In genomic region chr9:111038336-111039202, GRCh38 we compare ENCODE assay signal across 8 cellular contexts. TPM values are rescaled to one million over a fixed set of nuclear protein-coding genes. Genes with fewer than 3 reads are reported as not detected.
DNase-seq lines count a peak whose midpoint lies in the region; ATAC-seq and TF ChIP-seq lines count a peak whose summit lies in the region.

LPAR1 (minus strand) TSS chr9:111038470; CDS start chr9:110972117, 66,353 bp downstream.

- no peak for TF ChIP-seq CTCF in spleen (IDR thresholded peaks at IDR 0.05 in 8 of 11, conservative IDR thresholded peaks at IDR 0.05 in 3 of 11)

- no peaks in the 10 kb centered on the region for H3K36me3 ChIP-seq in spleen

- no peak for TF ChIP-seq POLR2A in spleen (IDR thresholded peaks at IDR 0.05)

- no peak for DNase-seq in activated CD4-positive, alpha-beta T cell treated with anti-CD3 and anti-CD28 coated beads, Interleukin-2, amount 10 ng/mL, durations not matched to agents 24 days and 14 days
- no peak for DNase-seq in activated CD4-positive, alpha-beta T cell treated with anti-CD3 and anti-CD28 coated beads for 36 hours
- DNase-seq in M059J (ENCODE audit: low read depth), result peak; percentile 58
- DNase-seq in cerebellum (ENCODE audit: low spot score), result no peak
- DNase-seq in spleen, result peak; percentile 77
- no peak for DNase-seq in cortex of kidney (lab: John Stamatoyannopoulos, UW)

- no peaks in the 10 kb centered on the region for H3K9me3 Mint-ChIP-seq in activated CD4-positive, alpha-beta T cell treated with anti-CD3 and anti-CD28 coated beads, Interleukin-2, amount 10 ng/mL, durations not matched to agents 24 days and 14 days
- no peaks in the 10 kb centered on the region for H3K9me3 Mint-ChIP-seq in activated CD4-positive, alpha-beta T cell treated with anti-CD3 and anti-CD28 coated beads for 36 hours (ENCODE audit: low read depth)

- peak within 1 kb of the TSS; percentile 66 for H3K4me3 Mint-ChIP-seq in activated CD4-positive, alpha-beta T cell treated with anti-CD3 and anti-CD28 coated beads, Interleukin-2, amount 10 ng/mL, durations not matched to agents 24 days and 14 days
- no peak within 1 kb of the TSS for H3K4me3 Mint-ChIP-seq in activated CD4-positive, alpha-beta T cell treated with anti-CD3 and anti-CD28 coated beads for 36 hours

- intact Hi-C loops in activated CD4-positive, alpha-beta T cell treated with anti-CD3 and anti-CD28 coated beads, Interleukin-2, amount 10 ng/mL, durations not matched to agents 24 days and 14 days (cut with micrococcal nuclease), result no loop called here
- intact Hi-C loops in activated CD4-positive, alpha-beta T cell treated with anti-CD3 and anti-CD28 coated beads for 36 hours (cut with DNase I, micrococcal nuclease), result loop anchor here in 1 of 2 experiments (5.0 kb wide), 1 partner anchor 259 kb away; no protein-coding TSS in a partner anchor
- intact Hi-C loops in spleen (cut with DNase I; ENCODE audit: low total_unique reads), result no loop called here

- no peak within 1 kb of the TSS for H3K27ac Mint-ChIP-seq in activated CD4-positive, alpha-beta T cell treated with anti-CD3 and anti-CD28 coated beads, Interleukin-2, amount 10 ng/mL, durations not matched to agents 24 days and 14 days
- H3K27ac Mint-ChIP-seq in activated CD4-positive, alpha-beta T cell treated with anti-CD3 and anti-CD28 coated beads for 36 hours, result no peak within 1 kb of the TSS

- no peaks in the 10 kb centered on the region for H3K27me3 ChIP-seq in layer of hippocampus (ENCODE audit: control insufficient read depth, insufficient read depth, low read length)
- peaks cover 0 to 69% (median 41%) of the 10 kb centered on the region in 7 donors for H3K27me3 ChIP-seq in spleen (replicated peaks in 1 of 7)

- peak within 1 kb of the TSS; percentile 88 for H3K27ac ChIP-seq in layer of hippocampus (ENCODE audit: low read depth, low read length)
- H3K27ac ChIP-seq in spleen, result peak within 1 kb of the TSS in 7 of 8 donors; percentile 77 to 88 (median 84)

- peak within 1 kb of the TSS; percentile 18 to 69 (median 40) for H3K4me3 ChIP-seq in spleen

- peaks cover 47% of the 10 kb centered on the region for H3K27me3 Mint-ChIP-seq in activated CD4-positive, alpha-beta T cell treated with anti-CD3 and anti-CD28 coated beads, Interleukin-2, amount 10 ng/mL, durations not matched to agents 24 days and 14 days
- H3K27me3 Mint-ChIP-seq in activated CD4-positive, alpha-beta T cell treated with anti-CD3 and anti-CD28 coated beads for 36 hours, result peaks cover 36% of the 10 kb centered on the region

- WGBS in spleen, 5 donors, result 1 to 3% (median 2%) methylated on average over 41 to 71 of the region's 71 CpGs

- H3K9me3 ChIP-seq in spleen, result no peaks in the 10 kb centered on the region

- CTCF ChIA-PET in activated CD4-positive, alpha-beta T cell treated with anti-CD3 and anti-CD28 coated beads for 36 hours (lab: Charles Lee), result no interaction called here

- H3K4me1 Mint-ChIP-seq in activated CD4-positive, alpha-beta T cell treated with anti-CD3 and anti-CD28 coated beads, Interleukin-2, amount 10 ng/mL, durations not matched to agents 24 days and 14 days, result peaks cover 3% of the 10 kb centered on the region
- H3K4me1 Mint-ChIP-seq in activated CD4-positive, alpha-beta T cell treated with anti-CD3 and anti-CD28 coated beads for 36 hours, result peaks cover 13% of the 10 kb centered on the region

- H3K4me1 ChIP-seq in spleen, result peaks cover 5 to 42% (median 20%) of the 10 kb centered on the region in 6 donors

- POLR2A ChIA-PET in activated CD4-positive, alpha-beta T cell treated with anti-CD3 and anti-CD28 coated beads for 36 hours (lab: Charles Lee), result no interaction called here

- no peak for ATAC-seq in activated CD4-positive, alpha-beta T cell treated with anti-CD3 and anti-CD28 coated beads for 36 hours
- ATAC-seq in GM21717 (IDR thresholded peaks at IDR 0.05; ENCODE audit: unreplicated experiment), result no peak

- H3K36me3 Mint-ChIP-seq in activated CD4-positive, alpha-beta T cell treated with anti-CD3 and anti-CD28 coated beads, Interleukin-2, amount 10 ng/mL, durations not matched to agents 24 days and 14 days (ENCODE audit: low read depth), result peaks cover 4% of the 10 kb centered on the region
- H3K36me3 Mint-ChIP-seq in activated CD4-positive, alpha-beta T cell treated with anti-CD3 and anti-CD28 coated beads for 36 hours (ENCODE audit: low read depth), result no peaks in the 10 kb centered on the region

RNA-seq across cellular contexts. Expression of gene LPAR1, which starts in this region (rescaled TPM):
- total RNA-seq in activated CD4-positive, alpha-beta T cell treated with anti-CD3 and anti-CD28 coated beads, Interleukin-2, amount 10 ng/mL, durations not matched to agents 24 days and 14 days, result not detected in 2 replicates
- not detected for total RNA-seq in activated CD4-positive, alpha-beta T cell treated with anti-CD3 and anti-CD28 coated beads for 36 hours
- 33.3 and 33.8 TPM in 2 replicates for total RNA-seq in M059J (2014; rRNA removed; shearing (Covaris generic))
- total RNA-seq in cerebellum (13.4 TPM), spleen (10 to 100 TPM; 22.5 to 63.8 (median 35.7) TPM)
- 10 to 100 TPM in 2 of 3 donors, 1 to 10 TPM in 1; 8.1 to 14.4 (median 12.9) TPM for polyA plus RNA-seq in spleen

Comparison
In these comparisons a context has a peak if more than half of its experiments do, and no peak if none do; other contexts are left out.
1. RNA of gene LPAR1 (total RNA-seq): 22.5 to 63.8 TPM in spleen, 33.3 to 33.8 TPM in M059J and 13.4 TPM in cerebellum (single experiment); not detected in activated CD4-positive, alpha-beta T cell treated with anti-CD3 and anti-CD28 coated beads, Interleukin-2, amount 10 ng/mL, durations not matched to agents 24 days and 14 days and not detected in activated CD4-positive, alpha-beta T cell treated with anti-CD3 and anti-CD28 coated beads for 36 hours; every median in the first group is over 10 times any median in the second.
2. DNase-seq: peak in M059J (single experiment) and spleen (single experiment); none in activated CD4-positive, alpha-beta T cell treated with anti-CD3 and anti-CD28 coated beads, Interleukin-2, amount 10 ng/mL, durations not matched to agents 24 days and 14 days (single experiment), activated CD4-positive, alpha-beta T cell treated with anti-CD3 and anti-CD28 coated beads for 36 hours (single experiment), cerebellum (single experiment) and cortex of kidney (single experiment).